ENCODE assay signal across 13 cellular contexts in genomic region chr18:22257022-22257543, GRCh38.
"Had no signal": no experiment of that assay in that cellular context is flagged by ENCODE, and none has a peak within 500 bp of the region (broad histone marks: within the 10 kb centered on the region; RNA-seq: fewer than 3 reads in every experiment).

No MANE protein-coding gene starts in this region.

- H3K4me3 Mint-ChIP-seq: activated CD8-positive, alpha-beta memory T cell treated with anti-CD3 and anti-CD28 coated beads, Interleukin-2, amount 10 ng/mL, durations not matched to agents 7 days and 5 days; activated T-cell treated with anti-CD3 and anti-CD28 coated beads, Interleukin-2, amount 50 U/mL, for 24 hours; endodermal cell had no signal

- H3K36me3 Mint-ChIP-seq: activated CD8-positive, alpha-beta memory T cell treated with anti-CD3 and anti-CD28 coated beads, Interleukin-2, amount 10 ng/mL, durations not matched to agents 7 days and 5 days had no signal

- H3K36me3 ChIP-seq: ascending aorta, gastroesophageal sphincter, right lobe of liver had no signal

- H3K4me3 ChIP-seq: ascending aorta, gastroesophageal sphincter, lung, psoas muscle, right lobe of liver had no signal

- H3K27me3 ChIP-seq: ascending aorta, gastroesophageal sphincter, right lobe of liver had no signal

- H3K4me1 Mint-ChIP-seq: endodermal cell had no signal

- DNase-seq: activated CD4-positive, alpha-beta T cell treated with anti-CD3 and anti-CD28 coated beads for 1 hour; activated CD4-positive, alpha-beta T cell treated with anti-CD3 and anti-CD28 coated beads, Interleukin-2, amount 50 U/mL, for 48 hours; activated CD8-positive, alpha-beta memory T cell treated with anti-CD3 and anti-CD28 coated beads, Interleukin-2, amount 10 ng/mL, durations not matched to agents 7 days and 5 days; activated T-cell treated with anti-CD3 and anti-CD28 coated beads, Interleukin-2, amount 50 U/mL, for 24 hours; endodermal cell; left colon; midbrain; psoas muscle; right lobe of liver had no signal

- H3K27me3 Mint-ChIP-seq: activated CD8-positive, alpha-beta memory T cell treated with anti-CD3 and anti-CD28 coated beads, Interleukin-2, amount 10 ng/mL, durations not matched to agents 7 days and 5 days had no signal

- H3K27ac Mint-ChIP-seq: activated CD8-positive, alpha-beta memory T cell treated with anti-CD3 and anti-CD28 coated beads, Interleukin-2, amount 10 ng/mL, durations not matched to agents 7 days and 5 days; activated T-cell treated with anti-CD3 and anti-CD28 coated beads, Interleukin-2, amount 50 U/mL, for 24 hours; endodermal cell had no signal

- ATAC-seq: activated CD8-positive, alpha-beta memory T cell treated with anti-CD3 and anti-CD28 coated beads, Interleukin-2, amount 10 ng/mL, durations not matched to agents 7 days and 5 days; gastroesophageal sphincter; left colon; psoas muscle; right lobe of liver had no signal

- H3K4me1 ChIP-seq: ascending aorta, gastroesophageal sphincter, psoas muscle, right lobe of liver had no signal

- H3K9me3 ChIP-seq: ascending aorta, gastroesophageal sphincter, psoas muscle, right lobe of liver had no signal

- H3K27ac ChIP-seq: ascending aorta, gastroesophageal sphincter, psoas muscle, right lobe of liver, VCaP had no signal
